ENCODE assay signal across 9 cellular contexts in genomic region chr1:67166196-67166595, GRCh38. TPM values are rescaled to one million over a fixed set of nuclear protein-coding genes. Genes with fewer than 3 reads are reported as not detected.
DNase-seq lines count a peak whose midpoint lies in the region; ATAC-seq and TF ChIP-seq lines count a peak whose summit lies in the region.
"Had no signal": no experiment of that assay in that cellular context is flagged by ENCODE, and none has a peak within 500 bp of the region (broad histone marks: within the 10 kb centered on the region; RNA-seq: fewer than 3 reads in every experiment).

Gene IL23R, plus strand, starts transcription at chr1:67166454. Its CDS starts 1,667 bp downstream, at chr1:67168121.

- H3K79me2 ChIP-seq in Karpas-422 (ENCODE audit: low read length), result no peaks in the 10 kb centered on the region

- no peak within 1 kb of the TSS for H3K27ac ChIP-seq in Karpas-422 (ENCODE audit: low read length)
- no peak within 1 kb of the TSS for H3K27ac ChIP-seq in esophagus squamous epithelium

- H3K4me3 ChIP-seq in GM12865 (ENCODE audit: low read depth, low read length), result peak within 1 kb of the TSS; percentile 25; the same call in 1 of the 2 replicates
- H3K4me3 ChIP-seq in Karpas-422 (ENCODE audit: low read length), result no peak within 1 kb of the TSS
- H3K4me3 ChIP-seq in esophagus squamous epithelium, result no peak within 1 kb of the TSS

- H3K4me1 ChIP-seq in Karpas-422 (ENCODE audit: low read length) (no peaks in the 10 kb centered on the region), esophagus squamous epithelium (peaks cover 0 to 6% (median 0%) of the 10 kb centered on the region in 3 donors)

- H3K9me2 ChIP-seq in Karpas-422 (replicated peaks; ENCODE audit: insufficient read depth, low read length), result no peaks in the 10 kb centered on the region

- H3K27me3 ChIP-seq in Karpas-422 (ENCODE audit: low read length) (no peaks in the 10 kb centered on the region), esophagus squamous epithelium (no peaks in the 10 kb centered on the region)

- H3K9me3 ChIP-seq in Karpas-422 (ENCODE audit: low read length), result no peaks in the 10 kb centered on the region
- H3K9me3 ChIP-seq in esophagus squamous epithelium, result no peaks in the 10 kb centered on the region

- H3K36me3 ChIP-seq in Karpas-422 (ENCODE audit: insufficient read depth, low read length) (no peaks in the 10 kb centered on the region), esophagus squamous epithelium (no peaks in the 10 kb centered on the region)

- ATAC-seq in GM19324 (IDR thresholded peaks at IDR 0.05; ENCODE audit: low FRiP score, unreplicated experiment) (peak; percentile 78), HG03039 (IDR thresholded peaks at IDR 0.05; ENCODE audit: unreplicated experiment) (peak; percentile 86), omental fat pad (ENCODE audit: low FRiP score) (no peak)

- H4K20me1 ChIP-seq in Karpas-422 (ENCODE audit: insufficient read depth, low read depth, low read length), result no peaks in the 10 kb centered on the region

- TF ChIP-seq CTCF in GM12865 (IDR thresholded peaks at IDR 0.05; ENCODE audit: insufficient read depth, low read depth, low read length, missing control alignments), result no peak
- TF ChIP-seq CTCF in esophagus squamous epithelium (IDR thresholded peaks at IDR 0.05), result no peak
- no peak for TF ChIP-seq CTCF in omental fat pad (IDR thresholded peaks at IDR 0.05)

- intact Hi-C loops in esophagus squamous epithelium (cut with DNase I), result no loop called here

- H3K4me2 ChIP-seq in Karpas-422 (ENCODE audit: low read depth, low read length, poor library complexity, severe bottlenecking), result no peak within 1 kb of the TSS

- no peak within 1 kb of the TSS for H3K9ac ChIP-seq in Karpas-422 (ENCODE audit: low read length)

- TF ChIP-seq POLR2A in esophagus squamous epithelium (IDR thresholded peaks at IDR 0.05), result no peak

- WGBS in esophagus squamous epithelium, 2 donors, result 62 to 63% methylated on average over 4 of the region's 4 CpGs

- H2AFZ ChIP-seq in Karpas-422 (ENCODE audit: low read length), result no peak within 1 kb of the TSS

- DNase-seq in GM12865 (ENCODE audit: low read depth), result peak; percentile 93
- DNase-seq in activated T-helper 9 cell treated with anti-CD3 and anti-CD28 coated beads, Interleukin-2, amount 50 U/mL, for 16 hours (ENCODE audit: low read depth), result peak; percentile 32
- no peak for DNase-seq in NCI-H226
- DNase-seq in Karpas-422, result no peak
- no peak for DNase-seq in esophagus squamous epithelium (lab: John Stamatoyannopoulos, UW)
- DNase-seq in omental fat pad (ENCODE audit: low spot score), result no peak
- DNase-seq: NCI-H1694 treated with DMSO at 0.1 percent for 48 hours had no signal

RNA-seq across cellular contexts. Expression of gene IL23R, which starts in this region (rescaled TPM):
- 0.45 TPM in 1 of 2 replicates, not detected in the other for total RNA-seq in Karpas-422 (2014; rRNA removed; shearing (Covaris generic); ENCODE audit: low replicate concordance)
- total RNA-seq in esophagus squamous epithelium (under 1 TPM in 2 of 4 donors, not detected in 2; under 0.01 to 0.22 TPM), omental fat pad (under 1 TPM in 2 of 4 donors, not detected in 2; 0.19 to 0.32 TPM)

Comparison
In these comparisons a context has a peak if more than half of its experiments do, and no peak if none do; other contexts are left out.
1. DNase-seq: peak in GM12865 (single experiment) and activated T-helper 9 cell treated with anti-CD3 and anti-CD28 coated beads, Interleukin-2, amount 50 U/mL, for 16 hours (single experiment); none in NCI-H226 (single experiment), Karpas-422 (single experiment), esophagus squamous epithelium (single experiment) and omental fat pad (single experiment).